In genomic region chr18:71212222-71212621, GRCh38 we compare ENCODE assay signal across 22 cellular contexts.
DNase-seq lines count a peak whose midpoint lies in the region; ATAC-seq, FAIRE-seq and TF ChIP-seq lines count a peak whose summit lies in the region.
"Had no signal": no experiment of that assay in that cellular context is flagged by ENCODE, and none has a peak within 500 bp of the region (broad histone marks: within the 10 kb centered on the region; RNA-seq: fewer than 3 reads in every experiment).

No MANE protein-coding gene starts in this region.

- H3K36me3 Mint-ChIP-seq in H9 (ENCODE audit: insufficient read depth in 1 of 3, low read depth in 3 of 3), result peaks cover 0 to 26% (median 6%) of the 10 kb centered on the region in 3 experiments; a peak in 5 of 7 replicates
- no peaks in the 10 kb centered on the region for H3K36me3 Mint-ChIP-seq in stimulated activated memory B cell treated with anti-CD40 and anti-IgM and Interleukin-4, amounts not matched to agents 10 μg/mL and 1 μg/mL and 100 μg/mL, for 72 hours
- H3K36me3 Mint-ChIP-seq: CD4-positive, CD25-positive, alpha-beta regulatory T cell; CD8-positive, alpha-beta memory T cell had no signal

- no peak overlapping the region for H4K91ac ChIP-seq in H9 (ENCODE audit: insufficient read length, low read depth, low read length)

- no peaks in the 10 kb centered on the region; the same call in 1 of the 2 replicates for H3K4me1 ChIP-seq in H9 (ENCODE audit: insufficient read depth, low read length)
- H3K4me1 ChIP-seq in K562 (replicated peaks in 1 of 2; ENCODE audit: control insufficient read depth in 2 of 2, insufficient read depth in 2 of 2, low read length in 2 of 2), result no peaks in the 10 kb centered on the region
- H3K4me1 ChIP-seq: BE2C had no signal

- H3K4me3 ChIP-seq in K562, result no peak overlapping the region
- H3K4me3 ChIP-seq: GM12878 had no signal

- FAIRE-seq in K562 (lab: Jason Lieb, UNC), result no peak
- FAIRE-seq: A204.1, GM12878 had no signal

- H3K14ac ChIP-seq in H9 (ENCODE audit: insufficient read depth, low read length), result no peak overlapping the region

- no peak overlapping the region for H3K18ac ChIP-seq in H9 (ENCODE audit: insufficient read length, low read depth, low read length)

- H2AK5ac ChIP-seq in H9 (ENCODE audit: insufficient read length, low read length), result no peak overlapping the region

- in situ Hi-C loops in K562 (cut with MboI) (no loop called here), KBM-7 (cut with MboI; ENCODE audit: low pct_unique_long_range_greater_than_20kb, low sequenced_read_pairs) (no loop called here)

- no TSS peak for BruUV-seq in K562 (replicated peaks; lab: Mats Ljungman, UMichigan)

- ATAC-seq in K562, result peak; percentile 49
- peak; percentile 39 for ATAC-seq in stimulated activated memory B cell treated with anti-CD40 and anti-IgM and Interleukin-4, amounts not matched to agents 10 μg/mL and 1 μg/mL and 100 μg/mL, for 72 hours
- ATAC-seq in HG02885 (IDR thresholded peaks at IDR 0.05; ENCODE audit: poor library complexity, unreplicated experiment), result no peak
- ATAC-seq: GM12878 had no signal

- WGBS in H9 (ENCODE audit: extremely low coverage, insufficient read length, low lambda C conversion rate), result no CpG with 5 or more reads among the region's 33 CpGs
- 0% methylated on average over 1 of the region's 33 CpGs for WGBS in K562 (ENCODE audit: insufficient coverage, low coverage, missing lambda C conversion rate)

- peaks cover 34 to 38% of the 10 kb centered on the region in 2 experiments for H3K4me1 Mint-ChIP-seq in H9
- no peaks in the 10 kb centered on the region for H3K4me1 Mint-ChIP-seq in stimulated activated memory B cell treated with anti-CD40 and anti-IgM and Interleukin-4, amounts not matched to agents 10 μg/mL and 1 μg/mL and 100 μg/mL, for 72 hours
- H3K4me1 Mint-ChIP-seq: CD4-positive, CD25-positive, alpha-beta regulatory T cell; CD8-positive, alpha-beta memory T cell had no signal

- no peak overlapping the region for H3T11ph ChIP-seq in H9 (ENCODE audit: low read length)

- no peak overlapping the region for H2BK5ac ChIP-seq in H9 (ENCODE audit: insufficient read length, low read length)

- H3K27ac ChIP-seq in H9 (ENCODE audit: insufficient read length, low read depth, low read length), result no peak overlapping the region
- H3K27ac ChIP-seq in K562 (ENCODE audit: extremely low read depth, low read depth, low read length), result no peak overlapping the region

- H3K79me1 ChIP-seq in H9 (ENCODE audit: insufficient read depth, low read depth, low read length, poor library complexity, severe bottlenecking), result no peaks in the 10 kb centered on the region

- H3K9me1 ChIP-seq in K562 (ENCODE audit: control insufficient read depth, insufficient read depth, low read length), result no peaks in the 10 kb centered on the region

- H2BK12ac ChIP-seq in H9 (ENCODE audit: insufficient read length, low read depth, low read length), result no peak overlapping the region

- POLR2A ChIA-PET in K562 (lab: Yijun Ruan, JAX), result no interaction called here

- peaks cover 8 to 11% of the 10 kb centered on the region in 2 experiments; a peak in 4 of 5 replicates for H3K9me3 Mint-ChIP-seq in H9
- H3K9me3 Mint-ChIP-seq in stimulated activated memory B cell treated with anti-CD40 and anti-IgM and Interleukin-4, amounts not matched to agents 10 μg/mL and 1 μg/mL and 100 μg/mL, for 72 hours, result no peaks in the 10 kb centered on the region

- TF ChIP-seq RAD21 in K562 (CRISPR knock-in tag; conservative IDR thresholded peaks at IDR 0.05 in 1 of 2, IDR thresholded peaks at IDR 0.05 in 1 of 2), result no peak

- no peak overlapping the region for H4K5ac ChIP-seq in H9 (ENCODE audit: insufficient read length, low read depth, low read length)

- no peak overlapping the region for H2BK120ac ChIP-seq in H9 (ENCODE audit: low read depth, low read length, poor library complexity, severe bottlenecking)

- CTCF ChIA-PET in K562 (lab: Yijun Ruan, JAX; ENCODE audit: low intra/inter-chr PET ratio), result no interaction called here

- no peak for TF ChIP-seq EP300 in K562 (IDR thresholded peaks at IDR 0.05; ENCODE audit: low read length)

- H3K9ac ChIP-seq in H9 (ENCODE audit: extremely low read depth, insufficient read length, low read length) (no peak overlapping the region), K562 (ENCODE audit: insufficient read depth in 1 of 2, low read depth in 2 of 2, low read length in 2 of 2) (no peak overlapping the region)

- no peak overlapping the region for H3K23ac ChIP-seq in H9 (ENCODE audit: insufficient read length, low read depth, low read length)

- peaks cover 5% of the 10 kb centered on the region for H3K27me3 Mint-ChIP-seq in H9 (ENCODE audit: low read depth)
- no peaks in the 10 kb centered on the region for H3K27me3 Mint-ChIP-seq in stimulated activated memory B cell treated with anti-CD40 and anti-IgM and Interleukin-4, amounts not matched to agents 10 μg/mL and 1 μg/mL and 100 μg/mL, for 72 hours
- H3K27me3 Mint-ChIP-seq: CD4-positive, CD25-positive, alpha-beta regulatory T cell; CD8-positive, alpha-beta memory T cell had no signal

- H3K9me3 ChIP-seq in H9 (ENCODE audit: control insufficient read depth, low read depth, low read length), result no peaks in the 10 kb centered on the region
- H3K9me3 ChIP-seq in K562 (replicated peaks; ENCODE audit: control insufficient read depth, insufficient read depth, low read depth, low read length), result no peaks in the 10 kb centered on the region
- H3K9me3 ChIP-seq: BE2C had no signal

- no peak overlapping the region for H3K4me3 Mint-ChIP-seq in H9
- no peak overlapping the region for H3K4me3 Mint-ChIP-seq in stimulated activated memory B cell treated with anti-CD40 and anti-IgM and Interleukin-4, amounts not matched to agents 10 μg/mL and 1 μg/mL and 100 μg/mL, for 72 hours
- H3K4me3 Mint-ChIP-seq: CD4-positive, CD25-positive, alpha-beta regulatory T cell; CD8-positive, alpha-beta memory T cell had no signal

- no peak overlapping the region for H3K4me2 ChIP-seq in H9 (ENCODE audit: insufficient read depth, insufficient read length, low read length)
- no peak overlapping the region for H3K4me2 ChIP-seq in K562 (ENCODE audit: insufficient read depth, low read length)

- peak; percentile 30 for DNase-seq in NCI-H510A (lab: John Stamatoyannopoulos, UW)
- no peak for DNase-seq in NCI-H510A treated with DMSO at 0.1 percent for 48 hours (lab: John Stamatoyannopoulos, UW)
- DNase-seq in H9, result peak; percentile 49
- DNase-seq in K562 (ENCODE audit: extremely low read depth in 1 of 4, low spot score in 3 of 4), result no peak
- no peak for DNase-seq in KBM-7
- no peak for DNase-seq in HT-29 (ENCODE audit: low spot score)
- DNase-seq: ACHN; BE2C; C1 segment of cervical spinal cord; CD4-positive, CD25-positive, alpha-beta regulatory T cell; CD8-positive, alpha-beta memory T cell; COR-L47; DMS 273 treated with DMSO at 0.1 percent for 48 hours; DMS79; GOT3; H7; IMR-90; KG1 had no signal

- no peak overlapping the region for H4K8ac ChIP-seq in H9 (replicated peaks; ENCODE audit: insufficient read length, low read depth, low read length)

- TF ChIP-seq CTCF in H9 (conservative IDR thresholded peaks at IDR 0.05) (no peak), K562 (IDR thresholded peaks at IDR 0.05 in 2 of 3, conservative IDR thresholded peaks at IDR 0.05 in 1 of 3; ENCODE audit: insufficient read depth in 2 of 3, low read depth in 1 of 3, low read length in 3 of 3) (0 out of 6 replicates have a peak, but pooled peaks of 1 of the 3 experiments have one; percentile 1)

- H3K79me2 ChIP-seq in H9 (ENCODE audit: insufficient read depth, low read length), result no peaks in the 10 kb centered on the region
- H3K79me2 ChIP-seq in K562 (ENCODE audit: control insufficient read depth, insufficient read depth, low read length), result no peaks in the 10 kb centered on the region

- H2BK15ac ChIP-seq in H9 (ENCODE audit: low read depth, low read length), result no peak overlapping the region

- no peaks in the 10 kb centered on the region for H3K36me3 ChIP-seq in K562 (ENCODE audit: control insufficient read depth, insufficient read depth, low read length)
- H3K36me3 ChIP-seq: BE2C had no signal

- H3K27ac Mint-ChIP-seq in H9, result no peak overlapping the region
- H3K27ac Mint-ChIP-seq in stimulated activated memory B cell treated with anti-CD40 and anti-IgM and Interleukin-4, amounts not matched to agents 10 μg/mL and 1 μg/mL and 100 μg/mL, for 72 hours, result no peak overlapping the region
- H3K27ac Mint-ChIP-seq: CD4-positive, CD25-positive, alpha-beta regulatory T cell; CD8-positive, alpha-beta memory T cell had no signal

- no peak overlapping the region for H3K56ac ChIP-seq in H9 (ENCODE audit: insufficient read length, low read depth, low read length)

- H3K27me3 ChIP-seq in H9 (ENCODE audit: insufficient read depth, low read length), result no peaks in the 10 kb centered on the region
- no peaks in the 10 kb centered on the region for H3K27me3 ChIP-seq in K562 (ENCODE audit: control insufficient read depth in 2 of 2, insufficient read depth in 2 of 2, low read length in 2 of 2)
- H3K27me3 ChIP-seq: BE2C had no signal

- no peak for TF ChIP-seq POLR2A in K562 (conservative IDR thresholded peaks at IDR 0.05)

- H3K23me2 ChIP-seq in H9 (ENCODE audit: insufficient read length, low read depth, low read length, poor library complexity, severe bottlenecking), result no peaks in the 10 kb centered on the region

- no peak overlapping the region for H2BK20ac ChIP-seq in H9 (ENCODE audit: low read depth, low read length, poor library complexity, severe bottlenecking)

- H4K20me1 ChIP-seq in H9 (ENCODE audit: control insufficient read depth, insufficient read depth, insufficient read length) (no peaks in the 10 kb centered on the region), K562 (replicated peaks; ENCODE audit: control insufficient read depth, insufficient read depth, low read length) (no peaks in the 10 kb centered on the region)

- H3K4ac ChIP-seq in H9 (ENCODE audit: low read depth, low read length), result no peak overlapping the region

- H2AFZ ChIP-seq in H9 (ENCODE audit: low read length), result no peak overlapping the region
- H2AFZ ChIP-seq in K562 (ENCODE audit: low read depth, low read length), result no peak overlapping the region

- intact Hi-C loops in K562 (cut with micrococcal nuclease), result no loop called here

TF ChIP-seq in K562, 482 proteins besides CTCF, POLR2A, EP300 and RAD21 (continues in another document):
- TF ChIP-seq NFE2 (IDR thresholded peaks at IDR 0.05; ENCODE audit: low read depth) (no peak), CHD2 (IDR thresholded peaks at IDR 0.05; ENCODE audit: low read depth, low read length) (no peak), JUN (IDR thresholded peaks at IDR 0.05; ENCODE audit: borderline replicate concordance, low read depth, low read length) (no peak), JUN (CRISPR knock-in tag; IDR thresholded peaks at IDR 0.05; ENCODE audit: borderline replicate concordance) (no peak), SREBF1 (IDR thresholded peaks at IDR 0.05; ENCODE audit: borderline replicate concordance, low read depth, low read length) (no peak), BHLHE40 (IDR thresholded peaks at IDR 0.05; ENCODE audit: low read length) (no peak), NFYB (IDR thresholded peaks at IDR 0.05; ENCODE audit: extremely low read depth, insufficient read length) (no peak), TCF3 (CRISPR knock-in tag; IDR thresholded peaks at IDR 0.05) (no peak)

Comparison
In these comparisons a context has a peak if more than half of its experiments do, and no peak if none do; other contexts are left out.
1. DNase-seq: peak in NCI-H510A (single experiment) and H9 (single experiment); none in NCI-H510A treated with DMSO at 0.1 percent for 48 hours (single experiment), K562 (0 of 4), KBM-7 (single experiment) and HT-29 (single experiment).